ENCODE assay signal across 14 cellular contexts in genomic region chr17:4551141-4551540, GRCh38. TPM values are rescaled to one million over a fixed set of nuclear protein-coding genes. Genes with fewer than 3 reads are reported as not detected.
DNase-seq lines count a peak whose midpoint lies in the region; ATAC-seq, FAIRE-seq and TF ChIP-seq lines count a peak whose summit lies in the region.
"Had no signal": no experiment of that assay in that cellular context is flagged by ENCODE, and none has a peak within 500 bp of the region (broad histone marks: within the 10 kb centered on the region; RNA-seq: fewer than 3 reads in every experiment).

No MANE protein-coding gene starts in this region.

- peak; percentile 32 for DNase-seq in stimulated activated naive CD8-positive, alpha-beta T cell treated with anti-CD3 and anti-CD28 coated beads, Interleukin-15, Interleukin-2, amounts not matched to agents 100 U/mL and 50 U/mL, for 24 hours
- DNase-seq in stimulated activated naive CD8-positive, alpha-beta T cell treated with anti-CD3 and anti-CD28 coated beads, Interleukin-15, amount 100 ng/mL, for 72 hours = no peak
- DNase-seq in LHCN-M2 (ENCODE audit: low read depth) (peak; percentile 14), bronchial epithelial cell (ENCODE audit: low read depth) (no peak), type B pancreatic cell (ENCODE audit: extremely low spot score, unreplicated experiment) (no peak), NCI-H524 treated with DMSO at 0.1 percent for 48 hours (lab: John Stamatoyannopoulos, UW) (no peak), cerebellar cortex (ENCODE audit: low spot score) (no peak)
- DNase-seq: activated naive CD8-positive, alpha-beta T cell treated with anti-CD3 and anti-CD28 coated beads, Interleukin-2, amount 10 ng/mL, durations not matched to agents 7 days and 5 days; T-helper 17 cell had no signal

- no peaks in the 10 kb centered on the region for H3K27me3 ChIP-seq in bronchial epithelial cell (ENCODE audit: control insufficient read depth, insufficient read depth, low read length)

- H3K9me3 Mint-ChIP-seq in stimulated activated naive CD8-positive, alpha-beta T cell treated with anti-CD3 and anti-CD28 coated beads, Interleukin-15, amount 100 ng/mL, for 72 hours = no peaks in the 10 kb centered on the region
- H3K9me3 Mint-ChIP-seq in type B pancreatic cell = no peaks in the 10 kb centered on the region
- H3K9me3 Mint-ChIP-seq: activated naive CD8-positive, alpha-beta T cell treated with anti-CD3 and anti-CD28 coated beads, Interleukin-2, amount 10 ng/mL, durations not matched to agents 7 days and 5 days had no signal

- H3K4me3 Mint-ChIP-seq in stimulated activated naive CD8-positive, alpha-beta T cell treated with anti-CD3 and anti-CD28 coated beads, Interleukin-15, amount 100 ng/mL, for 72 hours = no peak overlapping the region
- no peak overlapping the region for H3K4me3 Mint-ChIP-seq in type B pancreatic cell
- H3K4me3 Mint-ChIP-seq: activated naive CD8-positive, alpha-beta T cell treated with anti-CD3 and anti-CD28 coated beads, Interleukin-2, amount 10 ng/mL, durations not matched to agents 7 days and 5 days; T-helper 17 cell had no signal

- peaks cover 7% of the 10 kb centered on the region for H3K36me3 Mint-ChIP-seq in type B pancreatic cell

- TF ChIP-seq CTCF in bronchial epithelial cell (IDR thresholded peaks at IDR 0.05; ENCODE audit: insufficient read depth, low read length, severe bottlenecking) = peak; percentile 9
- TF ChIP-seq CTCF in type B pancreatic cell (conservative IDR thresholded peaks at IDR 0.05) = peak; percentile 29

- H3K4me1 Mint-ChIP-seq in stimulated activated naive CD8-positive, alpha-beta T cell treated with anti-CD3 and anti-CD28 coated beads, Interleukin-15, amount 100 ng/mL, for 72 hours = peaks cover 34% of the 10 kb centered on the region
- H3K4me1 Mint-ChIP-seq in type B pancreatic cell (ENCODE audit: unreplicated experiment) = peaks cover 16% of the 10 kb centered on the region

- no peak for FAIRE-seq in bronchial epithelial cell (lab: Jason Lieb, UNC)
- FAIRE-seq: colon had no signal

- H3K27ac Mint-ChIP-seq in stimulated activated naive CD8-positive, alpha-beta T cell treated with anti-CD3 and anti-CD28 coated beads, Interleukin-15, amount 100 ng/mL, for 72 hours = peak overlapping the region in 1 of 2 donors; percentile 19
- no peak overlapping the region for H3K27ac Mint-ChIP-seq in type B pancreatic cell
- H3K27ac Mint-ChIP-seq: activated naive CD8-positive, alpha-beta T cell treated with anti-CD3 and anti-CD28 coated beads, Interleukin-2, amount 10 ng/mL, durations not matched to agents 7 days and 5 days; T-helper 17 cell had no signal

- no peak overlapping the region for H3K4me3 ChIP-seq in bronchial epithelial cell (ENCODE audit: low read depth, low read length)
- H3K4me3 ChIP-seq: lung had no signal

- no peak for ATAC-seq in stimulated activated naive CD8-positive, alpha-beta T cell treated with anti-CD3 and anti-CD28 coated beads, Interleukin-15, Interleukin-2, amounts not matched to agents 100 U/mL and 50 U/mL, for 24 hours
- ATAC-seq in stimulated activated naive CD8-positive, alpha-beta T cell treated with anti-CD3 and anti-CD28 coated beads, Interleukin-15, amount 100 ng/mL, for 72 hours = no peak
- ATAC-seq in HG03135 (IDR thresholded peaks at IDR 0.05; ENCODE audit: unreplicated experiment) = no peak
- ATAC-seq: T-helper 17 cell had no signal

- no peaks in the 10 kb centered on the region for H3K27me3 Mint-ChIP-seq in stimulated activated naive CD8-positive, alpha-beta T cell treated with anti-CD3 and anti-CD28 coated beads, Interleukin-15, amount 100 ng/mL, for 72 hours
- H3K27me3 Mint-ChIP-seq in type B pancreatic cell = no peaks in the 10 kb centered on the region
- H3K27me3 Mint-ChIP-seq: activated naive CD8-positive, alpha-beta T cell treated with anti-CD3 and anti-CD28 coated beads, Interleukin-2, amount 10 ng/mL, durations not matched to agents 7 days and 5 days; T-helper 17 cell had no signal

- H3K36me3 ChIP-seq in bronchial epithelial cell (ENCODE audit: control insufficient read depth, insufficient read depth, low read length) = peaks cover 56% of the 10 kb centered on the region

RNA-seq across cellular contexts. Expression of gene MYBBP1A, which starts 4.0 kb away (rescaled TPM):
- total RNA-seq in LHCN-M2 (2014; rRNA removed) = 58.8 and 69.1 TPM in 2 replicates
- 24.2 TPM for polyA plus RNA-seq in LHCN-M2 (2012)
- total RNA-seq in bronchial epithelial cell = 45.1 and 60.6 TPM in 2 replicates
- 63.7 and 66.0 TPM in 2 replicates for total RNA-seq in type B pancreatic cell (ENCODE audit: low replicate concordance)

RNA-seq across cellular contexts. Expression of gene GGT6, which starts 9.2 kb away (rescaled TPM):
- not detected in 2 replicates for total RNA-seq in LHCN-M2 (2014; rRNA removed)
- not detected for polyA plus RNA-seq in LHCN-M2 (2012)
- total RNA-seq in bronchial epithelial cell = 6.6 and 24.1 TPM in 2 replicates
- total RNA-seq in type B pancreatic cell (ENCODE audit: low replicate concordance) = 1.0 and 1.4 TPM in 2 replicates
- total RNA-seq: activated naive CD8-positive, alpha-beta T cell treated with anti-CD3 and anti-CD28 coated beads, Interleukin-2, amount 10 ng/mL, durations not matched to agents 7 days and 5 days; skeletal muscle tissue; T-helper 17 cell; temporal lobe had no signal

RNA-seq across cellular contexts. Expression of gene SMTNL2, which starts 33.2 kb away (rescaled TPM):
- not detected in 2 replicates for total RNA-seq in LHCN-M2 (2014; rRNA removed)
- not detected for polyA plus RNA-seq in LHCN-M2 (2012)
- total RNA-seq in bronchial epithelial cell = not detected in 2 replicates
- 19.4 and 25.5 TPM in 2 replicates for total RNA-seq in type B pancreatic cell (ENCODE audit: low replicate concordance)
- total RNA-seq: activated naive CD8-positive, alpha-beta T cell treated with anti-CD3 and anti-CD28 coated beads, Interleukin-2, amount 10 ng/mL, durations not matched to agents 7 days and 5 days; T-helper 17 cell had no signal

RNA-seq across cellular contexts. Expression of gene SPNS2, which starts 52.5 kb away (rescaled TPM):
- total RNA-seq in LHCN-M2 (2014; rRNA removed) = 0.06 and 0.23 TPM in 2 replicates
- polyA plus RNA-seq in LHCN-M2 (2012) = 0.24 TPM
- 3.9 and 22.8 TPM in 2 replicates for total RNA-seq in bronchial epithelial cell
- total RNA-seq in type B pancreatic cell (ENCODE audit: low replicate concordance) = 16.1 and 36.7 TPM in 2 replicates

Comparison
In these comparisons a context has a peak if more than half of its experiments do, and no peak if none do; other contexts are left out.
1. DNase-seq: peak in stimulated activated naive CD8-positive, alpha-beta T cell treated with anti-CD3 and anti-CD28 coated beads, Interleukin-15, Interleukin-2, amounts not matched to agents 100 U/mL and 50 U/mL, for 24 hours (single experiment) and LHCN-M2 (single experiment); none in stimulated activated naive CD8-positive, alpha-beta T cell treated with anti-CD3 and anti-CD28 coated beads, Interleukin-15, amount 100 ng/mL, for 72 hours (0 of 2), bronchial epithelial cell (single experiment), type B pancreatic cell (single experiment), NCI-H524 treated with DMSO at 0.1 percent for 48 hours (single experiment) and cerebellar cortex (single experiment).
2. RNA of gene SMTNL2, which starts 33.2 kb away (total RNA-seq): 19.4 to 25.5 TPM in type B pancreatic cell; not detected in LHCN-M2 and not detected in bronchial epithelial cell; every median in the first group is over 10 times any median in the second.